Comparison of ENCODE assay signal across 8 cellular contexts in the genomic region with DNA sequence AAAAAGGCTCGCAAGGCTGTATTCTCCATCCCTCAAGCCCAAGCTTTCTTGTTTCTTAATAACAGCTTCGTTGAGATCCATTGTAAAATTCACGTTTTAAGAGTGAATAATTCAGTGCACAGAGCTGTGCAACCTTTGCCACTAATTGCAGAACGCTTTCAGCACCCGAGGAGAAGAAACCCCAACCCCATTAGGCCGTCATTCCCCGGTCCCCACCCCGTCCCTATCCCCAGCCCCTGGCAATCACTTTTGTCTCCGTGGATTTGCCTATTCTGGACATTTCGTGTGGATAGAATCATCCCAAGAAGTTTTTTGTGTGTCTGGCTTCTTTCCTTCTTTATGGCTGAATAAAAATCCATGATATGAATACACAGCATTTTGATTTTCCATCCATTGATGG. TPM values are rescaled to one million over a fixed set of nuclear protein-coding genes. Genes with fewer than 3 reads are reported as not detected.
A peak's percentile ranks its signal among the peaks of the same experiment; 100 is the strongest.
DNase-seq lines count a peak whose midpoint lies in the region; ATAC-seq and TF ChIP-seq lines count a peak whose summit lies in the region.
"Not testable (repeated sequence)": the region's sequence is repeated elsewhere in the genome, so short reads cannot be mapped to it uniquely, and the experiment has no call there.

No MANE protein-coding gene starts in this region.

- H3K27me3 ChIP-seq in CD4-positive, CD25-positive, alpha-beta regulatory T cell (ENCODE audit: control insufficient read depth, insufficient read depth, low read length); Peyer's patch; trophoblast cell (ENCODE audit: insufficient read depth, low read length); thoracic aorta (replicated peaks; ENCODE audit: insufficient read depth): not testable (repeated sequence)

- H3K79me2 ChIP-seq in trophoblast cell (ENCODE audit: control insufficient read depth, insufficient read depth, low read length, poor library complexity) = not testable (repeated sequence)

- not testable (repeated sequence) for H3K4me3 Mint-ChIP-seq in CD4-positive, CD25-positive, alpha-beta regulatory T cell
- peak overlapping the region in 4 of 5 experiments; percentile 71 to 77 (median 74) for H3K4me3 Mint-ChIP-seq in brain

- not testable (repeated sequence) for H3K4me1 Mint-ChIP-seq in CD4-positive, CD25-positive, alpha-beta regulatory T cell; brain

- H3K9ac ChIP-seq in trophoblast cell (ENCODE audit: low read length) = not testable (repeated sequence)

- peak overlapping the region; percentile 26 for H3K4me3 ChIP-seq in CD4-positive, CD25-positive, alpha-beta regulatory T cell (ENCODE audit: low read depth, low read length)
- H3K4me3 ChIP-seq in Peyer's patch (peak overlapping the region in 3 of 4 donors; percentile 18 to 40 (median 37)), fibroblast of pulmonary artery (replicated peaks; ENCODE audit: low read depth, low read length) (peak overlapping the region; percentile 50), thoracic aorta (peak overlapping the region; percentile 62)
- not testable (repeated sequence) for H3K4me3 ChIP-seq in trophoblast cell (ENCODE audit: low read depth, low read length)

- H2BK12ac ChIP-seq in trophoblast cell (ENCODE audit: low read length) = not testable (repeated sequence)

- H2BK120ac ChIP-seq in trophoblast cell (ENCODE audit: insufficient read depth, low read length, poor library complexity) = not testable (repeated sequence)

- not testable (repeated sequence) for H3K9me3 ChIP-seq in CD4-positive, CD25-positive, alpha-beta regulatory T cell (ENCODE audit: control insufficient read depth in 2 of 2, low read length in 2 of 2); Peyer's patch; trophoblast cell (ENCODE audit: insufficient read depth, low read depth, low read length); thoracic aorta

- not testable (repeated sequence) for TF ChIP-seq CTCF in Peyer's patch (IDR thresholded peaks at IDR 0.05); brain (conservative IDR thresholded peaks at IDR 0.05); fibroblast of pulmonary artery (IDR thresholded peaks at IDR 0.05; ENCODE audit: low read length, missing control alignments); thoracic aorta (IDR thresholded peaks at IDR 0.05)

- not testable (repeated sequence) for H3K23ac ChIP-seq in trophoblast cell (ENCODE audit: low read length)

- not testable (repeated sequence) for H4K91ac ChIP-seq in trophoblast cell (ENCODE audit: low read depth, low read length)

- H3K4ac ChIP-seq in trophoblast cell (ENCODE audit: low read depth, low read length) = not testable (repeated sequence)

- not testable (repeated sequence) for H3K36me3 Mint-ChIP-seq in CD4-positive, CD25-positive, alpha-beta regulatory T cell; brain

- peak in 1 of 3 donors; percentile 12 for DNase-seq in CD4-positive, CD25-positive, alpha-beta regulatory T cell
- not testable (repeated sequence) for DNase-seq in Peyer's patch; trophoblast cell; thoracic aorta (ENCODE audit: low spot score)
- peak; percentile 7 for DNase-seq in fibroblast of pulmonary artery (ENCODE audit: low read depth)
- DNase-seq in left lobe of liver (ENCODE audit: low spot score) = peak; percentile 45

- not testable (repeated sequence) for ATAC-seq in CD4-positive, CD25-positive, alpha-beta regulatory T cell (ENCODE audit: low read depth in 2 of 2); thoracic aorta (ENCODE audit: insufficient number of reproducible peaks, low FRiP score, low read depth)
- ATAC-seq in HG03439 (IDR thresholded peaks at IDR 0.05; ENCODE audit: unreplicated experiment) (peak; percentile 6), left lobe of liver (peak; percentile 14)

- not testable (repeated sequence) for H3K4me1 ChIP-seq in CD4-positive, CD25-positive, alpha-beta regulatory T cell (ENCODE audit: control insufficient read depth, insufficient read depth, low read length, poor library complexity, severe bottlenecking); Peyer's patch; trophoblast cell (ENCODE audit: control insufficient read depth in 1 of 2, insufficient read depth in 2 of 2, low read length in 2 of 2); thoracic aorta (ENCODE audit: control insufficient read depth in 1 of 2, low read depth in 2 of 2)

- not testable (repeated sequence) for H3K79me1 ChIP-seq in trophoblast cell (ENCODE audit: low read length)

- not testable (repeated sequence) for H3K27me3 Mint-ChIP-seq in CD4-positive, CD25-positive, alpha-beta regulatory T cell; brain

- H3K27ac ChIP-seq in CD4-positive, CD25-positive, alpha-beta regulatory T cell (ENCODE audit: insufficient read depth, low read length, poor library complexity, severe bottlenecking) = peak overlapping the region; percentile 67
- H3K27ac ChIP-seq in Peyer's patch = peak overlapping the region; percentile 62 to 73 (median 70)
- peak overlapping the region; percentile 62 for H3K27ac ChIP-seq in trophoblast cell (ENCODE audit: low read depth, low read length)
- H3K27ac ChIP-seq in thoracic aorta = peak overlapping the region; percentile 52 to 59

- not testable (repeated sequence) for H3K36me3 ChIP-seq in CD4-positive, CD25-positive, alpha-beta regulatory T cell (ENCODE audit: control insufficient read depth, insufficient read depth, low read length); Peyer's patch; trophoblast cell (ENCODE audit: control insufficient read depth in 1 of 2, insufficient read depth in 2 of 2, low read length in 2 of 2); thoracic aorta

- H3K14ac ChIP-seq in trophoblast cell (ENCODE audit: low read length) = not testable (repeated sequence)

- H2AK5ac ChIP-seq in trophoblast cell (ENCODE audit: low read length) = not testable (repeated sequence)

- H4K12ac ChIP-seq in trophoblast cell (ENCODE audit: low read depth, low read length) = not testable (repeated sequence)

- not testable (repeated sequence) for H2BK5ac ChIP-seq in trophoblast cell (ENCODE audit: low read depth, low read length, poor library complexity)

- H3K18ac ChIP-seq in trophoblast cell (ENCODE audit: low read length) = not testable (repeated sequence)

- not testable (repeated sequence) for TF ChIP-seq POLR2A in Peyer's patch (IDR thresholded peaks at IDR 0.05)

- peak overlapping the region; percentile 56 for H3K4me2 ChIP-seq in trophoblast cell (ENCODE audit: low read length)

- peak overlapping the region in 1 of 3 donors; percentile 55 for H3K27ac Mint-ChIP-seq in CD4-positive, CD25-positive, alpha-beta regulatory T cell
- H3K27ac Mint-ChIP-seq in brain = peak overlapping the region in 3 of 5 experiments; percentile 83 to 91 (median 85)

- H2AFZ ChIP-seq in trophoblast cell (ENCODE audit: insufficient read depth, low read length, poor library complexity) = not testable (repeated sequence)

- no CpG with 5 or more reads among the region's 10 CpGs for WGBS in trophoblast cell (ENCODE audit: extremely low coverage, insufficient coverage, insufficient read length)

- H4K8ac ChIP-seq in trophoblast cell (ENCODE audit: low read depth, low read length) = not testable (repeated sequence)

- not testable (repeated sequence) for H3K9me3 Mint-ChIP-seq in CD4-positive, CD25-positive, alpha-beta regulatory T cell; brain

RNA-seq across cellular contexts. Expression of gene GTF2IRD2B, which starts 1.0 kb away (rescaled TPM):
- total RNA-seq in CD4-positive, CD25-positive, alpha-beta regulatory T cell = 38.7 TPM
- polyA plus RNA-seq in CD4-positive, CD25-positive, alpha-beta regulatory T cell = 10 to 100 TPM; 23.1 to 39.1 (median 25.8) TPM
- total RNA-seq in Peyer's patch = 100 to 1,000 TPM in 1 of 4 donors, 10 to 100 TPM in 3; 22.9 to 153 (median 68.2) TPM
- polyA plus RNA-seq in brain (ENCODE audit: insufficient read depth, low read depth, low replicate concordance) = 14.4 TPM
- total RNA-seq in left lobe of liver = 30.0 TPM
- polyA plus RNA-seq in trophoblast cell (2013) = 5.3 and 7.3 TPM in 2 replicates
- total RNA-seq in thoracic aorta = 10 to 100 TPM; 47.4 to 87.5 TPM

RNA-seq across cellular contexts. Expression of gene RCC1L, which starts 19.8 kb away (rescaled TPM):
- 24.2 TPM for total RNA-seq in CD4-positive, CD25-positive, alpha-beta regulatory T cell
- 10 to 100 TPM; 35.9 to 45.7 (median 38.8) TPM for polyA plus RNA-seq in CD4-positive, CD25-positive, alpha-beta regulatory T cell
- 10 to 100 TPM; 24.7 to 53.5 (median 34.6) TPM for total RNA-seq in Peyer's patch
- polyA plus RNA-seq in brain (ENCODE audit: insufficient read depth, low read depth, low replicate concordance) = 37.3 TPM
- total RNA-seq in left lobe of liver = 35.5 TPM
- 15.5 and 16.1 TPM in 2 replicates for polyA plus RNA-seq in trophoblast cell (2013)
- 10 to 100 TPM; 37.6 to 42.5 TPM for total RNA-seq in thoracic aorta
